In genomic region chr9:137632432-137633161, GRCh38 we compare ENCODE assay signal across 9 cellular contexts. TPM values are rescaled to one million over a fixed set of nuclear protein-coding genes. Genes with fewer than 3 reads are reported as not detected.
DNase-seq lines count a peak whose midpoint lies in the region; ATAC-seq and TF ChIP-seq lines count a peak whose summit lies in the region.
"Had no signal": no experiment of that assay in that cellular context is flagged by ENCODE, and none has a peak within 500 bp of the region (broad histone marks: within the 10 kb centered on the region; RNA-seq: fewer than 3 reads in every experiment).

No MANE protein-coding gene starts in this region.

- POLR2A ChIA-PET in T-cell (lab: Charles Lee) = no interaction called here

- no peak for ATAC-seq in T-cell (replicated peaks in 1 of 4)
- no peak for ATAC-seq in HG02642 (IDR thresholded peaks at IDR 0.05; ENCODE audit: poor library complexity, unreplicated experiment)
- no peak for ATAC-seq in HG02981 (IDR thresholded peaks at IDR 0.05; ENCODE audit: unreplicated experiment)

- H3K27me3 Mint-ChIP-seq in T-cell (no peaks in the 10 kb centered on the region), glutamatergic neuron (ENCODE audit: unreplicated experiment) (no peaks in the 10 kb centered on the region)
- H3K27me3 Mint-ChIP-seq: activated CD4-positive, alpha-beta T cell treated with anti-CD3 and anti-CD28 coated beads, Interleukin-2, amount 10 ng/mL, durations not matched to agents 24 days and 14 days had no signal

- H3K27ac ChIP-seq in spleen = peak overlapping the region in 7 of 8 donors; percentile 9 to 79 (median 72)

- no peaks in the 10 kb centered on the region for H3K27me3 ChIP-seq in spleen (replicated peaks in 1 of 7)

- intact Hi-C loops in spleen (cut with DNase I; ENCODE audit: low total_unique reads) = no loop called here

- peaks cover 46 to 94% (median 75%) of the 10 kb centered on the region in 6 donors for H3K4me1 ChIP-seq in spleen

- H3K27ac Mint-ChIP-seq in T-cell = peak overlapping the region; percentile 12 to 53
- H3K27ac Mint-ChIP-seq in glutamatergic neuron (ENCODE audit: unreplicated experiment) = no peak overlapping the region
- H3K27ac Mint-ChIP-seq: activated CD4-positive, alpha-beta T cell treated with anti-CD3 and anti-CD28 coated beads, Interleukin-2, amount 10 ng/mL, durations not matched to agents 24 days and 14 days had no signal

- TF ChIP-seq CTCF in glutamatergic neuron (IDR thresholded peaks at IDR 0.05; ENCODE audit: partially characterized antibody, unreplicated experiment) = no peak
- TF ChIP-seq CTCF in spleen (IDR thresholded peaks at IDR 0.05 in 8 of 11, conservative IDR thresholded peaks at IDR 0.05 in 3 of 11) = no peak

- CTCF ChIA-PET in T-cell (lab: Charles Lee) = no interaction called here

- peaks cover 65 to 73% (median 67%) of the 10 kb centered on the region in 3 donors for H3K4me1 Mint-ChIP-seq in T-cell
- peaks cover 9% of the 10 kb centered on the region for H3K4me1 Mint-ChIP-seq in glutamatergic neuron (ENCODE audit: low read depth, unreplicated experiment)

- no peaks in the 10 kb centered on the region for H3K9me3 ChIP-seq in spleen

- no peaks in the 10 kb centered on the region for H3K36me3 Mint-ChIP-seq in T-cell
- H3K36me3 Mint-ChIP-seq in glutamatergic neuron (ENCODE audit: unreplicated experiment) = no peaks in the 10 kb centered on the region

- H3K4me3 ChIP-seq in spleen = no peak overlapping the region

- WGBS in spleen, 5 donors = 54 to 65% (median 58%) methylated on average over 14 to 20 of the region's 20 CpGs

- TF ChIP-seq POLR2A in spleen (IDR thresholded peaks at IDR 0.05) = no peak

- H3K36me3 ChIP-seq in spleen = no peaks in the 10 kb centered on the region

- no peak for DNase-seq in T-cell
- no peak for DNase-seq in glutamatergic neuron
- peak; percentile 67 for DNase-seq in spleen
- no peak for DNase-seq in OCI-M1 (lab: John Stamatoyannopoulos, UW)
- DNase-seq: activated CD4-positive, alpha-beta T cell treated with anti-CD3 and anti-CD28 coated beads, Interleukin-2, amount 10 ng/mL, durations not matched to agents 24 days and 14 days; GDM1; RPMI8226 had no signal

- H3K9me3 Mint-ChIP-seq in T-cell (no peaks in the 10 kb centered on the region), glutamatergic neuron (ENCODE audit: unreplicated experiment) (no peaks in the 10 kb centered on the region)
- H3K9me3 Mint-ChIP-seq: activated CD4-positive, alpha-beta T cell treated with anti-CD3 and anti-CD28 coated beads, Interleukin-2, amount 10 ng/mL, durations not matched to agents 24 days and 14 days had no signal

- H3K4me3 Mint-ChIP-seq in T-cell = peak overlapping the region in 1 of 3 donors; percentile 7
- H3K4me3 Mint-ChIP-seq in glutamatergic neuron (ENCODE audit: unreplicated experiment) = peak overlapping the region; percentile 39
- H3K4me3 Mint-ChIP-seq: activated CD4-positive, alpha-beta T cell treated with anti-CD3 and anti-CD28 coated beads, Interleukin-2, amount 10 ng/mL, durations not matched to agents 24 days and 14 days had no signal

RNA-seq across cellular contexts. Expression of gene EHMT1, which starts 13.8 kb away (rescaled TPM):
- total RNA-seq in T-cell (100 to 1,000 TPM; 113 to 124 (median 121) TPM), glutamatergic neuron (ENCODE audit: unreplicated experiment) (162 TPM), spleen (100 to 1,000 TPM in 6 of 7 donors, 10 to 100 TPM in 1; 87.7 to 163 (median 130) TPM)
- 10 to 100 TPM; 35.5 to 60.9 (median 54.9) TPM for polyA plus RNA-seq in spleen

RNA-seq across cellular contexts. Expression of gene ARRDC1, which starts 27.1 kb away (rescaled TPM):
- total RNA-seq in T-cell (100 to 1,000 TPM in 3 of 5 donors, 10 to 100 TPM in 2; 54.7 to 123 (median 103) TPM), glutamatergic neuron (ENCODE audit: unreplicated experiment) (22.5 TPM), spleen (10 to 100 TPM; 51.4 to 85.2 (median 70.2) TPM)
- polyA plus RNA-seq in spleen = 100 to 1,000 TPM in 1 of 3 donors, 10 to 100 TPM in 2; 60.1 to 158 (median 95.1) TPM

RNA-seq across cellular contexts. Expression of gene ZMYND19, which starts 42.3 kb away (rescaled TPM):
- total RNA-seq in T-cell (10 to 100 TPM; 18.7 to 42.0 (median 33.3) TPM), glutamatergic neuron (ENCODE audit: unreplicated experiment) (33.9 TPM), spleen (10 to 100 TPM; 12.7 to 17.5 (median 15.3) TPM)
- polyA plus RNA-seq in spleen = 10 to 100 TPM; 17.7 to 24.1 (median 17.8) TPM

RNA-seq across cellular contexts. Expression of gene DPH7, which starts 53.9 kb away (rescaled TPM):
- 10 to 100 TPM; 45.0 to 71.0 (median 66.3) TPM for total RNA-seq in T-cell
- 64.6 TPM for total RNA-seq in glutamatergic neuron (ENCODE audit: unreplicated experiment)
- 10 to 100 TPM; 31.7 to 47.3 (median 39.8) TPM for total RNA-seq in spleen
- 10 to 100 TPM; 41.3 to 80.5 (median 67.4) TPM for polyA plus RNA-seq in spleen
